Comparison of ENCODE assay signal across 25 cellular contexts in the genomic region with DNA sequence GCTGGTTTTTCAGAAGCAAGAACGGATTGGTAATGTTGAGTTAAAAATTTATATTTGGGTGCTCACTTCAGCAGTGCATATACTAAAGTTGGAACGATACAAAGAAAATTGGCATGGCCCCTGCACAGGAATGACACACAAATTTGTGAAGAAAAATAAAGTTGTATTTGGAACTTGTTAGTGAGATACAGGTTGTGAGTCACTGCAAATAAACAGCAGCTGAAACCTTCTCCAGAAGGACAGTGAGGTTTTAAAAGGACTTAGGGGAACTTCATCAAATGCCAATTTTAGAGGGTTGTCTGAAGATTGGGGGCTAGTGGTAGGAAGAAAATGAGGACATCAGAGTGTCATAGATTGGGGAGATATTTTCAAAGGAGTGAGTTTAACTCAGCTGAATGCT.
"Had no signal": no experiment of that assay in that cellular context is flagged by ENCODE, and none has a peak within 500 bp of the region (broad histone marks: within the 10 kb centered on the region; RNA-seq: fewer than 3 reads in every experiment).

No MANE protein-coding gene starts in this region.

- H3K9me3 ChIP-seq: esophagus squamous epithelium, lower lobe of right lung, neutrophil, right lobe of liver, stomach, thyroid gland, vagina had no signal

- DNase-seq: dermis blood vessel endothelial cell; effector memory CD4-positive, alpha-beta T cell; erythroblast; esophagus squamous epithelium; hypothalamus; immature natural killer cell; islet precursor cell; kidney glomerular epithelial cell; left ventricle myocardium superior; lower lobe of right lung; naive B cell; right lobe of liver; stimulated activated CD4-positive, alpha-beta T cell treated with anti-CD3 and anti-CD28 coated beads, Interleukin-2, amount 100 ng/mL, for 24 hours; stimulated activated CD4-positive, alpha-beta T cell treated with anti-CD3 and anti-CD28 coated beads, Interleukin-4, amount 100 ng/mL, for 24 hours; stimulated activated naive CD4-positive, alpha-beta T cell treated with Interleukin-2 at 50 U/mL for 16 hours; stomach; thyroid gland had no signal

- H3K4me3 ChIP-seq: coronary artery, esophagus squamous epithelium, lower lobe of right lung, right lobe of liver, stomach, thyroid gland, vagina had no signal

- H3K27me3 ChIP-seq: esophagus squamous epithelium, neutrophil, right lobe of liver, stomach, thyroid gland, vagina had no signal

- H3K79me2 ChIP-seq: parathyroid adenoma had no signal

- H3K27ac ChIP-seq: coronary artery, esophagus squamous epithelium, lower lobe of right lung, neutrophil, parathyroid adenoma, right lobe of liver, stomach, thyroid gland, vagina had no signal

- H2AFZ ChIP-seq: parathyroid adenoma had no signal

- H3K4me1 ChIP-seq: esophagus squamous epithelium, lower lobe of right lung, parathyroid adenoma, right lobe of liver, stomach, thyroid gland, vagina had no signal

- FAIRE-seq: endothelial cell of umbilical vein, frontal cortex had no signal

- H3K36me3 ChIP-seq: esophagus squamous epithelium, lower lobe of right lung, neutrophil, right lobe of liver, stomach, thyroid gland, vagina had no signal

- ATAC-seq: left ventricle myocardium superior; lower lobe of right lung; natural killer cell treated with Interleukin-12 subunit alpha and Interleukin-12 subunit beta and Interleukin-15 and Interleukin-18, amount 100 ng/mL, for 72 hours; right lobe of liver; stimulated activated effector memory CD8-positive, alpha-beta T cell treated with anti-CD3 and anti-CD28 coated beads, Interleukin-12 subunit alpha, Interleukin-12 subunit beta, amount 100 ng/mL, for 72 hours had no signal

- H3K9ac ChIP-seq: parathyroid adenoma had no signal
